Comparison of ENCODE assay signal across 9 cellular contexts in the genomic region with DNA sequence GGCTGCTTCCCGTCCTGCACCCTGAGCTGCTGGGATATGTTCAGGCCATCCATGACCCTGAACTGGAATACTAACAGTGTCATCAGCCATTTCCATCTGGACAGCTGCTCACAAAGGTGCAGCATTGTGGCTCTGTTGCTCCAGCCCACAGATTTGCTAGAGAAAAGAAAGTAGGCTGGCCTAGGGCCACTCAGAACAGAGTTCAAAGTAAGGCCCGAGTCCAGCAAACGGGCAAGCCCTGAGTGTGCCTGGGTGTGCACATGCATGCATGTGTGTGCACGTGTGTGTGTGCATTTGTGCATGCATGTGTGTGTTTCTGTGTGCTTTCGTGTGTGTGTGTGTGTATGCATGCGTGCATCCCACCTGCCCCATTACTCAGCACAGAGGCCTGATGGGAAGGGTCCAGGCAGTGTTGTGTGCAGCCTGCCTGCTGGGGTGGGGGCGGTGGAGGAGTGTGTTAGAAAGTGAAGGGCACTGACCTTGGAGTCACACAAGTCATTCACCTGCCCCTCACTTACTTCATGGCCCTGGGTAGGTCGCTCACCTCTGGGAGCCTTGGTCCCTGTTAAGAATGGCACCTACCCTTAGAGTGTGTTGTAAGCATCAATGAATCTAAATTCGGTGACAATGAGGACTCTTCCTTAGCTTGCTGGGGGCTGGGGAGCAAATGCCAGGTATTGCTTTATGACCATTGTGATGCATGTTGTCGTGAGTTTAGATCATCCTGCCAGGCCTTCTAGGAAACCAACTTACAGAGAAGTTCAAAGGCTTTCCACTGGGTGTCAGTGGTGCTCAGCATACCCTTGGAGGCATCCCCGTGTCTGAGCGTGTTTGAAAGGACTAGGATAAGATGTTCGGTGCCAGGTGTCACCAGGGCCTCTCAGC. TPM values are rescaled to one million over a fixed set of nuclear protein-coding genes. Genes with fewer than 3 reads are reported as not detected.
DNase-seq lines count a peak whose midpoint lies in the region; ATAC-seq and TF ChIP-seq lines count a peak whose summit lies in the region.
"Had no signal": no experiment of that assay in that cellular context is flagged by ENCODE, and none has a peak within 500 bp of the region (broad histone marks: within the 10 kb centered on the region; RNA-seq: fewer than 3 reads in every experiment).

No MANE protein-coding gene starts in this region.

- DNase-seq in DMS53 (lab: John Stamatoyannopoulos, UW) = peak; percentile 89
- peak in 1 of 2 experiments; percentile 63 for DNase-seq in HL-60 (ENCODE audit: low read depth in 1 of 2, low spot score in 1 of 2)
- peak; percentile 73 to 93 for DNase-seq in NCI-H526 (lab: John Stamatoyannopoulos, UW)
- DNase-seq in activated naive CD8-positive, alpha-beta T cell treated with anti-CD3 and anti-CD28 coated beads for 36 hours = peak; percentile 28
- DNase-seq in head of caudate nucleus = peak in 41 of 42 donors; percentile 29 to 88 (median 70)
- no peak for DNase-seq in progenitor cell of endocrine pancreas (ENCODE audit: low spot score, unreplicated experiment)

- peaks cover 8% of the 10 kb centered on the region for H3K4me1 Mint-ChIP-seq in activated naive CD8-positive, alpha-beta T cell treated with anti-CD3 and anti-CD28 coated beads for 36 hours
- no peaks in the 10 kb centered on the region for H3K4me1 Mint-ChIP-seq in progenitor cell of endocrine pancreas (ENCODE audit: low read depth)

- H3K27me3 ChIP-seq in HL-60 (ENCODE audit: insufficient read depth, poor library complexity, severe bottlenecking) = peaks cover 3% of the 10 kb centered on the region

- no peaks in the 10 kb centered on the region for H3K27me3 Mint-ChIP-seq in activated naive CD8-positive, alpha-beta T cell treated with anti-CD3 and anti-CD28 coated beads for 36 hours
- peaks cover 7% of the 10 kb centered on the region for H3K27me3 Mint-ChIP-seq in progenitor cell of endocrine pancreas

- intact Hi-C loops in head of caudate nucleus (cut with DNase I) = loop anchor here (5.0 kb wide), 2 partner anchors 165 to 225 kb away; no protein-coding TSS in a partner anchor

- H3K4me3 Mint-ChIP-seq in activated naive CD8-positive, alpha-beta T cell treated with anti-CD3 and anti-CD28 coated beads for 36 hours = no peak overlapping the region
- no peak overlapping the region for H3K4me3 Mint-ChIP-seq in progenitor cell of endocrine pancreas (ENCODE audit: low read depth)

- no peak overlapping the region for H3K27ac ChIP-seq in HL-60 (replicated peaks)

- peak; percentile 68 for TF ChIP-seq CTCF in HL-60 (IDR thresholded peaks at IDR 0.05; ENCODE audit: insufficient read depth, low read length)
- peak; percentile 73 for TF ChIP-seq CTCF in progenitor cell of endocrine pancreas (IDR thresholded peaks at IDR 0.05; ENCODE audit: unreplicated experiment)

- no peaks in the 10 kb centered on the region for H3K36me3 Mint-ChIP-seq in activated naive CD8-positive, alpha-beta T cell treated with anti-CD3 and anti-CD28 coated beads for 36 hours
- peaks cover 2% of the 10 kb centered on the region for H3K36me3 Mint-ChIP-seq in progenitor cell of endocrine pancreas (ENCODE audit: insufficient read depth)

- ATAC-seq in HG02623 (IDR thresholded peaks at IDR 0.05; ENCODE audit: unreplicated experiment) = no peak
- ATAC-seq in HG02973 (IDR thresholded peaks at IDR 0.05; ENCODE audit: unreplicated experiment) = no peak

- no peak overlapping the region for H3K4me3 ChIP-seq in HL-60 (replicated peaks; ENCODE audit: insufficient read depth, low read length)

- H3K9me3 Mint-ChIP-seq in activated naive CD8-positive, alpha-beta T cell treated with anti-CD3 and anti-CD28 coated beads for 36 hours = no peaks in the 10 kb centered on the region
- peaks cover under 1% of the 10 kb centered on the region for H3K9me3 Mint-ChIP-seq in progenitor cell of endocrine pancreas (ENCODE audit: low read depth)

- no peak overlapping the region for H3K27ac Mint-ChIP-seq in activated naive CD8-positive, alpha-beta T cell treated with anti-CD3 and anti-CD28 coated beads for 36 hours
- no peak overlapping the region for H3K27ac Mint-ChIP-seq in progenitor cell of endocrine pancreas

RNA-seq across cellular contexts. Expression of gene GPR12, which starts 53.2 kb away (rescaled TPM):
- total RNA-seq in activated naive CD8-positive, alpha-beta T cell treated with anti-CD3 and anti-CD28 coated beads for 36 hours = not detected
- not detected in 2 replicates for total RNA-seq in progenitor cell of endocrine pancreas
- total RNA-seq: T-helper 2 cell treated with Interferon-gamma antibody and Interleukin-4, amounts not matched to agents 100 ng/mL and 5 ng/mL, for 36 hours had no signal
